ENCODE assay signal across 2 cellular contexts in the genomic region with DNA sequence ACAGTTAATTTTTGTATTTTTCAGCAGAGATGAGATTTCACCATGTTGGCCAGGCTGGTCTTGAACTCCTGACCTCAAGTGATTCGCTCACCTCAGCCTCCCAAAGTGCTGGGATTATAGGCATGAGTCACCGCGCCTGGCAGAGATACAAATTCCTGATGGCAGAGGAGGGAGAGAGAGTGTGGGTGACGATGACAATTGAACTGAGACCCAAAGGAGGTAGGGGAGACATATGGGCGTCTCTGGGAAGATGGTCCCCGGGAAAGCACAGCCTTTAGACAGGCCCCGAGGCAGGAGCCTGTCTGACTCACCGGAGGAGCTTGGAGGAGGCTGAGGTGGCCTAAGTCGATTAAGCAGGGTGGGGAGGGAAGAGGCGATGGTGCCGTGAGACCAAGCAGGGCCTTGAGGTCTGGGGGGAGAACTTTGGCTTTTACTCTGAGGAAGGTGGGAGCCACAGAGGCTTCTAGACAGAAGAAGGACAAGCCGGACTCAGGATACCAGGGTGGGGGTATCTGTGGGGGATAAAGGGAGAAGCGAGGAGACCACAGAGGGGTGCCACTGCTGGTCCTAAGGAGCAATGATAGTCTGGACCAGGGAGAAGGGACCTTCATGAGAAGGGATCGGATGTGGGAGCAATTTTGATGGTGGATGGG.
TF ChIP-seq lines count a peak whose summit lies in the region.

No MANE protein-coding gene starts in this region.

TF ChIP-seq in IMR-90, 13 proteins besides CTCF, POLR2A, EP300 and RAD21:
- TF ChIP-seq BHLHE40 (IDR thresholded peaks at IDR 0.05; ENCODE audit: low read depth, low read length) (peak; percentile 37; the same call in 1 of the 2 replicates), MXI1 (IDR thresholded peaks at IDR 0.05; ENCODE audit: borderline replicate concordance, low read depth, low read length) (no peak), SMC3 (IDR thresholded peaks at IDR 0.05; ENCODE audit: low read depth, low read length) (no peak), RCOR1 (IDR thresholded peaks at IDR 0.05; ENCODE audit: insufficient replicate concordance, low read length) (no peak), MAFK (IDR thresholded peaks at IDR 0.05; ENCODE audit: low read depth, low read length) (no peak), CEBPB (IDR thresholded peaks at IDR 0.05; ENCODE audit: low read depth, low read length) (peak; percentile 41; the same call in 1 of the 2 replicates), RFX5 (IDR thresholded peaks at IDR 0.05; ENCODE audit: low read depth, low read length) (no peak), FOS (IDR thresholded peaks at IDR 0.05; ENCODE audit: low read depth, low read length) (peak; percentile 84), ELK1 (IDR thresholded peaks at IDR 0.05; ENCODE audit: borderline replicate concordance, low read depth, low read length) (no peak), CHD1 (IDR thresholded peaks at IDR 0.05; ENCODE audit: low read depth, low read length) (no peak), MAZ (IDR thresholded peaks at IDR 0.05; ENCODE audit: borderline replicate concordance, low read depth, low read length) (no peak)
- TF ChIP-seq, protein P1, sequence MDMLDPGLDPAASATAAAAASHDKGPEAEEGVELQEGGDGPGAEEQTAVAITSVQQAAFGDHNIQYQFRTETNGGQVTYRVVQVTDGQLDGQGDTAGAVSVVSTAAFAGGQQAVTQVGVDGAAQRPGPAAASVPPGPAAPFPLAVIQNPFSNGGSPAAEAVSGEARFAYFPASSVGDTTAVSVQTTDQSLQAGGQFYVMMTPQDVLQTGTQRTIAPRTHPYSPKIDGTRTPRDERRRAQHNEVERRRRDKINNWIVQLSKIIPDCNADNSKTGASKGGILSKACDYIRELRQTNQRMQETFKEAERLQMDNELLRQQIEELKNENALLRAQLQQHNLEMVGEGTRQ (IDR thresholded peaks at IDR 0.05; ENCODE audit: low read depth, low read length), result no peak

TF ChIP-seq in K562, 482 proteins besides CTCF, POLR2A, EP300 and RAD21 (continues in another document):
- TF ChIP-seq PCBP1 (IDR thresholded peaks at IDR 0.05; ENCODE audit: low read depth, low read length, poor library complexity, severe bottlenecking), result no peak
- no peak for TF ChIP-seq ZNF785 (CRISPR knock-in tag; IDR thresholded peaks at IDR 0.05)
- TF ChIP-seq LCOR (CRISPR knock-in tag; IDR thresholded peaks at IDR 0.05), result 0 out of 2 replicates have a peak, but pooled peaks have one; percentile 34
- TF ChIP-seq ZNF778 (CRISPR knock-in tag; IDR thresholded peaks at IDR 0.05), result no peak
- TF ChIP-seq, protein P2, sequence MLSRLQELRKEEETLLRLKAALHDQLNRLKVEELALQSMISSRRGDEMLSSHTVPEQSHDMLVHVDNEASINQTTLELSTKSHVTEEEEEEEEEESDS (CRISPR knock-in tag; IDR thresholded peaks at IDR 0.05), result no peak
- peak; percentile 30; the same call in 1 of the 2 replicates for TF ChIP-seq HDAC2 (IDR thresholded peaks at IDR 0.05)
- TF ChIP-seq EGR1 (conservative IDR thresholded peaks at IDR 0.05), result peak; percentile 55
- no peak for TF ChIP-seq ZNF583 (CRISPR knock-in tag; IDR thresholded peaks at IDR 0.05)
- TF ChIP-seq FOSL1 (tag; conservative IDR thresholded peaks at IDR 0.05), result peak; percentile 80
- TF ChIP-seq ZNF140 (CRISPR knock-in tag; IDR thresholded peaks at IDR 0.05), result no peak
- TF ChIP-seq ZNF133 (CRISPR knock-in tag; IDR thresholded peaks at IDR 0.05), result no peak
- TF ChIP-seq, protein P3, sequence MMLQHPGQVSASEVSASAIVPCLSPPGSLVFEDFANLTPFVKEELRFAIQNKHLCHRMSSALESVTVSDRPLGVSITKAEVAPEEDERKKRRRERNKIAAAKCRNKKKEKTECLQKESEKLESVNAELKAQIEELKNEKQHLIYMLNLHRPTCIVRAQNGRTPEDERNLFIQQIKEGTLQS (IDR thresholded peaks at IDR 0.05), result peak; percentile 92
- TF ChIP-seq, protein P3 (CRISPR knock-in tag; conservative IDR thresholded peaks at IDR 0.05), result no peak
- no peak for TF ChIP-seq RFX1 (IDR thresholded peaks at IDR 0.05)
- no peak for TF ChIP-seq ZNF41 (CRISPR knock-in tag; conservative IDR thresholded peaks at IDR 0.05)
- TF ChIP-seq ETV1 (tag; conservative IDR thresholded peaks at IDR 0.05; ENCODE audit: low read depth), result no peak
- TF ChIP-seq MTA3 (IDR thresholded peaks at IDR 0.05; ENCODE audit: borderline replicate concordance), result no peak
- TF ChIP-seq CREB1 (IDR thresholded peaks at IDR 0.05), result no peak
- TF ChIP-seq CREB1 (CRISPR knock-in tag; IDR thresholded peaks at IDR 0.05), result no peak
- peak; percentile 19; the same call in 1 of the 2 replicates for TF ChIP-seq CREM (IDR thresholded peaks at IDR 0.05; ENCODE audit: low read depth)
- TF ChIP-seq ILF3 (IDR thresholded peaks at IDR 0.05; ENCODE audit: borderline replicate concordance), result no peak
- TF ChIP-seq ZNF274 (IDR thresholded peaks at IDR 0.05; ENCODE audit: borderline replicate concordance, low read depth, low read length), result no peak
- no peak for TF ChIP-seq AFF4 (CRISPR knock-in tag; IDR thresholded peaks at IDR 0.05)
- peak; percentile 71 for TF ChIP-seq ARID1B (IDR thresholded peaks at IDR 0.05)
- no peak for TF ChIP-seq MBD2 (IDR thresholded peaks at IDR 0.05; ENCODE audit: borderline replicate concordance, low read depth)
- no peak for TF ChIP-seq TOE1 (IDR thresholded peaks at IDR 0.05; ENCODE audit: borderline replicate concordance)
- no peak for TF ChIP-seq TOE1 (CRISPR knock-in tag; IDR thresholded peaks at IDR 0.05; ENCODE audit: borderline replicate concordance, low read depth)
- no peak for TF ChIP-seq MTA1 (IDR thresholded peaks at IDR 0.05; ENCODE audit: borderline replicate concordance)
- no peak for TF ChIP-seq SIX5 (IDR thresholded peaks at IDR 0.05; ENCODE audit: borderline replicate concordance in 1 of 2, insufficient read depth in 1 of 2, low read depth in 1 of 2, low read length in 2 of 2)
- TF ChIP-seq SRSF3 (IDR thresholded peaks at IDR 0.05; ENCODE audit: insufficient read depth, low read length), result no peak
- no peak for TF ChIP-seq PHB2 (IDR thresholded peaks at IDR 0.05; ENCODE audit: low read depth)
- TF ChIP-seq ZBTB17 (CRISPR knock-in tag; IDR thresholded peaks at IDR 0.05), result no peak
- TF ChIP-seq ID3 (CRISPR knock-in tag; IDR thresholded peaks at IDR 0.05), result no peak
- no peak for TF ChIP-seq ID3 (tag; IDR thresholded peaks at IDR 0.05)
- TF ChIP-seq, protein P4, sequence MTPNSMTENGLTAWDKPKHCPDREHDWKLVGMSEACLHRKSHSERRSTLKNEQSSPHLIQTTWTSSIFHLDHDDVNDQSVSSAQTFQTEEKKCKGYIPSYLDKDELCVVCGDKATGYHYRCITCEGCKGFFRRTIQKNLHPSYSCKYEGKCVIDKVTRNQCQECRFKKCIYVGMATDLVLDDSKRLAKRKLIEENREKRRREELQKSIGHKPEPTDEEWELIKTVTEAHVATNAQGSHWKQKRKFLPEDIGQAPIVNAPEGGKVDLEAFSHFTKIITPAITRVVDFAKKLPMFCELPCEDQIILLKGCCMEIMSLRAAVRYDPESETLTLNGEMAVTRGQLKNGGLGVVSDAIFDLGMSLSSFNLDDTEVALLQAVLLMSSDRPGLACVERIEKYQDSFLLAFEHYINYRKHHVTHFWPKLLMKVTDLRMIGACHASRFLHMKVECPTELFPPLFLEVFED (CRISPR knock-in tag; conservative IDR thresholded peaks at IDR 0.05), result no peak
- TF ChIP-seq PML (IDR thresholded peaks at IDR 0.05; ENCODE audit: low read length), result no peak
- TF ChIP-seq SP2 (IDR thresholded peaks at IDR 0.05; ENCODE audit: extremely low read depth, low read depth, low read length, poor library complexity, severe bottlenecking), result no peak
- peak; percentile 54 for TF ChIP-seq NFE2 (IDR thresholded peaks at IDR 0.05; ENCODE audit: low read depth)
- TF ChIP-seq KDM1A (IDR thresholded peaks at IDR 0.05), result peak; percentile 87 to 90
- peak; percentile 61 for TF ChIP-seq CBFA2T3 (IDR thresholded peaks at IDR 0.05)
- no peak for TF ChIP-seq FOXJ2 (tag; IDR thresholded peaks at IDR 0.05)
- no peak for TF ChIP-seq TBP (optimal IDR thresholded peaks at IDR 0.05; ENCODE audit: low read depth, low read length)
- no peak for TF ChIP-seq NBN (IDR thresholded peaks at IDR 0.05; ENCODE audit: low read depth)
- TF ChIP-seq ZEB2 (IDR thresholded peaks at IDR 0.05), result 0 out of 2 replicates have a peak, but pooled peaks have one; percentile 16
- TF ChIP-seq JUND (IDR thresholded peaks at IDR 0.05; ENCODE audit: borderline replicate concordance, low read depth, low read length), result peak; percentile 78
- TF ChIP-seq JUND (tag; IDR thresholded peaks at IDR 0.05; ENCODE audit: borderline replicate concordance, low read depth, low read length), result peak; percentile 78; the same call in 2 of the 3 replicates
- no peak for TF ChIP-seq CHCHD3 (CRISPR knock-in tag; IDR thresholded peaks at IDR 0.05)
- TF ChIP-seq FOXP1 (CRISPR knock-in tag; IDR thresholded peaks at IDR 0.05), result no peak
- TF ChIP-seq HNRNPL (IDR thresholded peaks at IDR 0.05; ENCODE audit: low read depth, low read length), result no peak
- no peak for TF ChIP-seq ZNF311 (CRISPR knock-in tag; IDR thresholded peaks at IDR 0.05)
- TF ChIP-seq, protein P5, sequence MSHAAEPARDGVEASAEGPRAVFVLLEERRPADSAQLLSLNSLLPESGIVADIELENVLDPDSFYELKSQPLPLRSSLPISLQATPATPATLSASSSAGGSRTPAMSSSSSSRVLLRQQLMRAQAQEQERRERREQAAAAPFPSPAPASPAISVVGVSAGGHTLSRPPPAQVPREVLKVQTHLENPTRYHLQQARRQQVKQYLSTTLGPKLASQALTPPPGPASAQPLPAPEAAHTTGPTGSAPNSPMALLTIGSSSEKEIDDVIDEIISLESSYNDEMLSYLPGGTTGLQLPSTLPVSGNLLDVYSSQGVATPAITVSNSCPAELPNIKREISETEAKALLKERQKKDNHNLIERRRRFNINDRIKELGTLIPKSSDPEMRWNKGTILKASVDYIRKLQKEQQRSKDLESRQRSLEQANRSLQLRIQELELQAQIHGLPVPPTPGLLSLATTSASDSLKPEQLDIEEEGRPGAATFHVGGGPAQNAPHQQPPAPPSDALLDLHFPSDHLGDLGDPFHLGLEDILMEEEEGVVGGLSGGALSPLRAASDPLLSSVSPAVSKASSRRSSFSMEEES (CRISPR knock-in tag; IDR thresholded peaks at IDR 0.05), result no peak
- no peak for TF ChIP-seq ZNF184 (CRISPR knock-in tag; IDR thresholded peaks at IDR 0.05)
- no peak for TF ChIP-seq HNRNPLL (IDR thresholded peaks at IDR 0.05; ENCODE audit: low read depth, low read length, poor library complexity, severe bottlenecking)
- no peak for TF ChIP-seq ZNF217 (CRISPR knock-in tag; IDR thresholded peaks at IDR 0.05)
- TF ChIP-seq, protein P1 (CRISPR knock-in tag; IDR thresholded peaks at IDR 0.05), result no peak
- no peak for TF ChIP-seq RBM14 (IDR thresholded peaks at IDR 0.05; ENCODE audit: borderline replicate concordance, insufficient read depth, low read depth, low read length)
- no peak for TF ChIP-seq ZBTB26 (CRISPR knock-in tag; IDR thresholded peaks at IDR 0.05)
- TF ChIP-seq TEAD2 (tag; IDR thresholded peaks at IDR 0.05), result no peak
